8 cellular contexts compared by ENCODE assay signal in the genomic region with DNA sequence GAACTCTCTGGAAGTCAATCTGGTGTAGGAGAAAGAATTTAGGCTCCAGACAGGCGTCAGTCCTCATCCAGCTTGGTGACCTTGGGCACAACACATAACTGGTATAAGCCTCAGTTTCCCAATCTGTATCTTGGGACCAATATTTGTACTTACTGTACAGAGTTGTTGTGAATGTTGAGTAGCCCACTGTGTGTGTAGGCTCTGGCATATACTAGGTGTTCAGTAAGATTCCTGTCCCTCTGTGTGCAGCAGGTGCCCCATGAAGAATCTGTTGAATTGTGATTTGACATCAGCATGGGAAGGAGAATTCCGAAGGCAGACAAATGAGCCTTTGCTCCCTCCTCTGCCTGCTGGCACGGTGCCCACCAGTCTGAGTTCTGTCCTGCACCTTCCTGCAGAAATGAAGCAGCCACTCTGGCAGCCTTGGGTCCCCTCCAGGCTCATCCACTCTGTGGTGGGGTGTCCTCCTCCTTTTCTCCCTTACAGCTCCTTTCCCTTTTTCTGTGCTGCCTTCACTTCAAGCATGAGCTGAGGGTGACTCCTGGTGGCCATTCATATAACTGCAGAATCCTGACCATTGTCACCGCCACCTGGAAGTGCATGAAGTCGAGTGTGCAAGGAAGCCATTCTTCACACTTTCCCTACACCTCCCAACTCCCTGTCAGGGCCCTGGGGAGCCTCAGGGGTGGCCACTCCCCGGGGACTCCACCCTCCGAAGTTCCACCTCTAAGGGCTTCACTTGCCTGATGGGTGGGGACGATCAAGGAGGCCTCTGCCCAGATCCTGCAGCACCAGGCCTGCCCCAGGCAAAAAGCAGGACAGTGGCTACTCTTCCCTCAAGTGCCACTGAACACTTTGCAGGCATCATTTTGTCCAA. TPM values are rescaled to one million over a fixed set of nuclear protein-coding genes. Genes with fewer than 3 reads are reported as not detected.
DNase-seq lines count a peak whose midpoint lies in the region; ATAC-seq, FAIRE-seq and TF ChIP-seq lines count a peak whose summit lies in the region.

No MANE protein-coding gene starts in this region.

- H3K79me2 ChIP-seq in fibroblast of lung (ENCODE audit: control insufficient read depth, insufficient read depth, low read length): no peaks in the 10 kb centered on the region

- H3K9me3 ChIP-seq in fibroblast of lung (ENCODE audit: control insufficient read depth, insufficient read depth, low read depth, low read length) (no peaks in the 10 kb centered on the region), pancreas (no peaks in the 10 kb centered on the region), vagina (no peaks in the 10 kb centered on the region)

- TF ChIP-seq POLR2A in vagina (IDR thresholded peaks at IDR 0.05): no peak

- peak; percentile 60 to 83 (median 75) for ATAC-seq in pancreas

- H3K36me3 ChIP-seq in fibroblast of lung (ENCODE audit: control insufficient read depth, insufficient read depth, low read length): no peaks in the 10 kb centered on the region
- no peaks in the 10 kb centered on the region for H3K36me3 ChIP-seq in pancreas
- no peaks in the 10 kb centered on the region for H3K36me3 ChIP-seq in vagina

- H3K27me3 ChIP-seq in fibroblast of lung (ENCODE audit: control insufficient read depth, insufficient read depth, low read length) (no peaks in the 10 kb centered on the region), pancreas (no peaks in the 10 kb centered on the region), vagina (no peaks in the 10 kb centered on the region)

- H3K4me2 ChIP-seq in fibroblast of lung (ENCODE audit: extremely low read depth, insufficient read depth, low read length): no peak overlapping the region

- FAIRE-seq in pancreas (lab: Jason Lieb, UNC): no peak

- DNase-seq in CD1c-positive myeloid dendritic cell (ENCODE audit: extremely low spot score) (peak; percentile 84), KBM-7 (peak; percentile 91), fibroblast of lung (ENCODE audit: low read depth in 2 of 2) (peak; percentile 46 to 73), pancreas (peak; percentile 53 to 86 (median 74)), vagina (ENCODE audit: extremely low spot score in 2 of 2) (no peak), posterior vena cava (ENCODE audit: low spot score) (no peak), NCI-H774 (lab: John Stamatoyannopoulos, UW) (no peak)
- peak; percentile 30 for DNase-seq in activated CD8-positive, alpha-beta memory T cell treated with anti-CD3 and anti-CD28 coated beads, Interleukin-2, amount 50 U/mL, for 24 hours (ENCODE audit: extremely low read depth)

- H3K4me1 ChIP-seq in fibroblast of lung (ENCODE audit: control insufficient read depth, extremely low read depth, insufficient read depth, low read length) (peaks cover 16% of the 10 kb centered on the region), pancreas (peaks cover 7 to 17% (median 8%) of the 10 kb centered on the region in 3 donors), vagina (peaks cover 44% of the 10 kb centered on the region)

- H2AFZ ChIP-seq in fibroblast of lung (ENCODE audit: low read length): no peak overlapping the region

- no peaks in the 10 kb centered on the region for H4K20me1 ChIP-seq in fibroblast of lung (ENCODE audit: control insufficient read depth, extremely low read depth, insufficient read depth, low read length)

- H3K9ac ChIP-seq in fibroblast of lung (ENCODE audit: insufficient read depth, low read length): no peak overlapping the region

- H3K27ac ChIP-seq in fibroblast of lung (ENCODE audit: insufficient read depth, low read length): no peak overlapping the region
- no peak overlapping the region for H3K27ac ChIP-seq in pancreas
- H3K27ac ChIP-seq in vagina: no peak overlapping the region

- no peak overlapping the region for H3K4me3 ChIP-seq in fibroblast of lung (replicated peaks in 1 of 4; ENCODE audit: control extremely low read depth in 1 of 4, insufficient read depth in 1 of 4, low read depth in 3 of 4, low read length in 4 of 4)
- no peak overlapping the region for H3K4me3 ChIP-seq in pancreas
- no peak overlapping the region for H3K4me3 ChIP-seq in vagina

- 16% methylated on average over 8 of the region's 8 CpGs for WGBS in pancreas, 2 donors

- intact Hi-C loops in pancreas (cut with DNase I) (loop anchor here in 1 of 3 donors (5.0 to 10.0 kb wide), 5 partner anchors 114 to 412 kb away; no protein-coding TSS in a partner anchor), vagina (cut with DNase I) (no loop called here), posterior vena cava (cut with DNase I) (loop anchor here (1.0 to 5.0 kb wide), 4 partner anchors 310 to 412 kb away; no protein-coding TSS in a partner anchor)

- in situ Hi-C loops in KBM-7 (cut with MboI; ENCODE audit: low pct_unique_long_range_greater_than_20kb, low sequenced_read_pairs): no loop called here

- TF ChIP-seq CTCF in fibroblast of lung (conservative IDR thresholded peaks at IDR 0.05 in 1 of 2, IDR thresholded peaks at IDR 0.05 in 1 of 2; ENCODE audit: low read depth in 1 of 2, low read length in 2 of 2) (peak; percentile 90), pancreas (IDR thresholded peaks at IDR 0.05) (peak; percentile 81 to 90 (median 82)), vagina (IDR thresholded peaks at IDR 0.05) (peak in 2 of 3 experiments; percentile 91 to 96)

RNA-seq across cellular contexts. Expression of a gene that starts 48.2 kb away (rescaled TPM):
- total RNA-seq in fibroblast of lung (53.7 and 60.6 TPM in 2 replicates), pancreas (10 to 100 TPM in 4 of 6 donors, 1 to 10 TPM in 2; 8.7 to 16.4 (median 14.1) TPM), vagina (36.1 TPM), posterior vena cava (10 to 100 TPM; 26.4 to 33.5 TPM)
- polyA plus RNA-seq in fibroblast of lung (36.2 and 51.9 TPM in 2 replicates), pancreas (10 to 100 TPM; 12.5 to 30.4 TPM)
- 64.9 and 96.3 TPM in 2 replicates for polyA plus RNA-seq in fibroblast of lung (2012)
- 13.2 and 13.9 TPM in 2 replicates for polyA minus RNA-seq in fibroblast of lung (ENCODE audit: low replicate concordance)

RNA-seq across cellular contexts. Expression of a gene that starts 48.3 kb away (rescaled TPM):
- total RNA-seq in fibroblast of lung (22.9 and 42.1 TPM in 2 replicates), pancreas (10 to 100 TPM in 4 of 6 donors, 1 to 10 TPM in 2; 7.2 to 19.9 (median 11.4) TPM), vagina (32.4 TPM), posterior vena cava (10 to 100 TPM; 23.7 to 28.1 TPM)
- polyA plus RNA-seq in fibroblast of lung (32.2 and 47.6 TPM in 2 replicates), pancreas (10 to 100 TPM; 12.1 to 16.9 TPM)
- polyA plus RNA-seq in fibroblast of lung (2012): 22.8 and 29.5 TPM in 2 replicates
- polyA minus RNA-seq in fibroblast of lung (ENCODE audit: low replicate concordance): 126 and 162 TPM in 2 replicates

Comparison
In these comparisons a context has a peak if more than half of its experiments do, and no peak if none do; other contexts are left out.
1. DNase-seq: peak in CD1c-positive myeloid dendritic cell (single experiment), KBM-7 (single experiment), activated CD8-positive, alpha-beta memory T cell treated with anti-CD3 and anti-CD28 coated beads, Interleukin-2, amount 50 U/mL, for 24 hours (single experiment), fibroblast of lung (2 of 2) and pancreas (6 of 6); none in vagina (0 of 2), posterior vena cava (single experiment) and NCI-H774 (single experiment).
2. Peak in every context shown above with its lines, with median percentiles within 50 percentile points of each other: CTCF ChIP-seq.